8 cellular contexts compared by ENCODE assay signal in genomic region chr6:43771210-43771857, GRCh38. TPM values are rescaled to one million over a fixed set of nuclear protein-coding genes. Genes with fewer than 3 reads are reported as not detected.
DNase-seq lines count a peak whose midpoint lies in the region; ATAC-seq and TF ChIP-seq lines count a peak whose summit lies in the region.

No MANE protein-coding gene starts in this region.

- peak overlapping the region; percentile 98 for H3K4me2 ChIP-seq in OCI-LY3 (ENCODE audit: low read length)

- H3K27me3 Mint-ChIP-seq in activated T-helper 2 cell treated with anti-CD3 and anti-CD28 coated beads, Interferon-gamma antibody, Interleukin-2, Interleukin-4, amounts not matched to agents 10 μg/mL and 5 μg/mL and 100 μg/mL, durations not matched to agents 14 hours and 24 hours and 36 hours (ENCODE audit: low read depth), result no peaks in the 10 kb centered on the region
- H3K27me3 Mint-ChIP-seq in nephron progenitor cell (ENCODE audit: low read depth, poor library complexity), result peaks cover 5% of the 10 kb centered on the region

- peaks cover 41% of the 10 kb centered on the region for H3K36me3 ChIP-seq in OCI-LY3 (replicated peaks; ENCODE audit: low read depth, low read length)

- TF ChIP-seq CTCF in OCI-LY3 (IDR thresholded peaks at IDR 0.05; ENCODE audit: low read depth, low read length), result no peak
- no peak for TF ChIP-seq CTCF in fibroblast of mammary gland (conservative IDR thresholded peaks at IDR 0.05; ENCODE audit: control insufficient read depth, insufficient read depth, low read depth, low read length)
- no peak for TF ChIP-seq CTCF in nephron progenitor cell (IDR thresholded peaks at IDR 0.05)

- H2AFZ ChIP-seq in OCI-LY3 (ENCODE audit: low read depth, low read length), result no peak overlapping the region

- H3K27me3 ChIP-seq in OCI-LY3 (ENCODE audit: low read depth, low read length), result 0 out of 2 replicates have a peak, but pooled peaks cover 3% of the 10 kb centered on the region

- H3K4me3 ChIP-seq in OCI-LY3 (ENCODE audit: low read length) (peak overlapping the region; percentile 83), fibroblast of mammary gland (ENCODE audit: control insufficient read depth, low read depth, low read length) (peak overlapping the region; percentile 94)

- no peaks in the 10 kb centered on the region for H3K9me3 Mint-ChIP-seq in activated T-helper 2 cell treated with anti-CD3 and anti-CD28 coated beads, Interferon-gamma antibody, Interleukin-2, Interleukin-4, amounts not matched to agents 10 μg/mL and 5 μg/mL and 100 μg/mL, durations not matched to agents 14 hours and 24 hours and 36 hours
- H3K9me3 Mint-ChIP-seq in nephron progenitor cell, result no peaks in the 10 kb centered on the region

- H3K27ac Mint-ChIP-seq in activated T-helper 2 cell treated with anti-CD3 and anti-CD28 coated beads, Interferon-gamma antibody, Interleukin-2, Interleukin-4, amounts not matched to agents 10 μg/mL and 5 μg/mL and 100 μg/mL, durations not matched to agents 14 hours and 24 hours and 36 hours, result peak overlapping the region; percentile 49
- H3K27ac Mint-ChIP-seq in nephron progenitor cell, result no peak overlapping the region

- peak overlapping the region; percentile 93 for H3K4me3 Mint-ChIP-seq in activated T-helper 2 cell treated with anti-CD3 and anti-CD28 coated beads, Interferon-gamma antibody, Interleukin-2, Interleukin-4, amounts not matched to agents 10 μg/mL and 5 μg/mL and 100 μg/mL, durations not matched to agents 14 hours and 24 hours and 36 hours (ENCODE audit: low read depth)
- H3K4me3 Mint-ChIP-seq in nephron progenitor cell, result peak overlapping the region; percentile 97

- H3K27ac ChIP-seq in OCI-LY3 (ENCODE audit: low read length), result peak overlapping the region; percentile 71
- H3K27ac ChIP-seq in temporal lobe (ENCODE audit: low read depth, low read length), result peak overlapping the region; percentile 27

- no peaks in the 10 kb centered on the region for H3K9me3 ChIP-seq in OCI-LY3 (ENCODE audit: insufficient read depth, low read length)

- H3K36me3 Mint-ChIP-seq in activated T-helper 2 cell treated with anti-CD3 and anti-CD28 coated beads, Interferon-gamma antibody, Interleukin-2, Interleukin-4, amounts not matched to agents 10 μg/mL and 5 μg/mL and 100 μg/mL, durations not matched to agents 14 hours and 24 hours and 36 hours (ENCODE audit: low read depth), result peaks cover 21% of the 10 kb centered on the region
- no peaks in the 10 kb centered on the region for H3K36me3 Mint-ChIP-seq in nephron progenitor cell (ENCODE audit: low read depth)

- peak; percentile 37 for DNase-seq in Ammon's horn (ENCODE audit: low spot score)
- peak; percentile 62 for DNase-seq in activated T-helper 2 cell treated with anti-CD3 and anti-CD28 coated beads, Interferon-gamma antibody, Interleukin-2, Interleukin-4, amounts not matched to agents 10 μg/mL and 5 μg/mL and 100 μg/mL, durations not matched to agents 14 hours and 24 hours and 36 hours (ENCODE audit: low spot score)
- peak; percentile 42 for DNase-seq in fibroblast of mammary gland (ENCODE audit: low read depth)
- peak; percentile 59 for DNase-seq in nephron progenitor cell
- no peak for DNase-seq in HPDE6-E6E7 (ENCODE audit: extremely low spot score)

- peak overlapping the region; percentile 91 for H3K9ac ChIP-seq in OCI-LY3 (ENCODE audit: low read length)

- H3K79me2 ChIP-seq in OCI-LY3 (ENCODE audit: low read length), result peaks cover 63% of the 10 kb centered on the region

- ATAC-seq in GM21528 (IDR thresholded peaks at IDR 0.05; ENCODE audit: low FRiP score, unreplicated experiment), result peak; percentile 32

- peaks cover 43% of the 10 kb centered on the region for H3K4me1 Mint-ChIP-seq in activated T-helper 2 cell treated with anti-CD3 and anti-CD28 coated beads, Interferon-gamma antibody, Interleukin-2, Interleukin-4, amounts not matched to agents 10 μg/mL and 5 μg/mL and 100 μg/mL, durations not matched to agents 14 hours and 24 hours and 36 hours (ENCODE audit: low read depth)
- H3K4me1 Mint-ChIP-seq in nephron progenitor cell, result peaks cover 66% of the 10 kb centered on the region

- intact Hi-C loops in activated T-helper 2 cell treated with anti-CD3 and anti-CD28 coated beads, Interferon-gamma antibody, Interleukin-2, Interleukin-4, amounts not matched to agents 10 μg/mL and 5 μg/mL and 100 μg/mL, durations not matched to agents 14 hours and 24 hours and 36 hours (cut with micrococcal nuclease), result loop anchor here (5.0 kb wide), 3 partner anchors 104 to 486 kb away; partner anchors contain the start of genes GTPBP2 and SLC35B2

- peaks cover 24% of the 10 kb centered on the region for H3K4me1 ChIP-seq in OCI-LY3 (ENCODE audit: low read length)

- H4K20me1 ChIP-seq in OCI-LY3 (ENCODE audit: insufficient read depth, low read length), result peaks cover 44% of the 10 kb centered on the region

RNA-seq across cellular contexts. Expression of gene VEGFA, which starts 1.3 kb away (rescaled TPM):
- 50.7 and 55.2 TPM in 2 replicates for total RNA-seq in activated T-helper 2 cell treated with anti-CD3 and anti-CD28 coated beads, Interferon-gamma antibody, Interleukin-2, Interleukin-4, amounts not matched to agents 10 μg/mL and 5 μg/mL and 100 μg/mL, durations not matched to agents 14 hours and 24 hours and 36 hours
- total RNA-seq in temporal lobe, result 27.3 TPM
